Comparison of ENCODE assay signal across 29 cellular contexts in the genomic region with DNA sequence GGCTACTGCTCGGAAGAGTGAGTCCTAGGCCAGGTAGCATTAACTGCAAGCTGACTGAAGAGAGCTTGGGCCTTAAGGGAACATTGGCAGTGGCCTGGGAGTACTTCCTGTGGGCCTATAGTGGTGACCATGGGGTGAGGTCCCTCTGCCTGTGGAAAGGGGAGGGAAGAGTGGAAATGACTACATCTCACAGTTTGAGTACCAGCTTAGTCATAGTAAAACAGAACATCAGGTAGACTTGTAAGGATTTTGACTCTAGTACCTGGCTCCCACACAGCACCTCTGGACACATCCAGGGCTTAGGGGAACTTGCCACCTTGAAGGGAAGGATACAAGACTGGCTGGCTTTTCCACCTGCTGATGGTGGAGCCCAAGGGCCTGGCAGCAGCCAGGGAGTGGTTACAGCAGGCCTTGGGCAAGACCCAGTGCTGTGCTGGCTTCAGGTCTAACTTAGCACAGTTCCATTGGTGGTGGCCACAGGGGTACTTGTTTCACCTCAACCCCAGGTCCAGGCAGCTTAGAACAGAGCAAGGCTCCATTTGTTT.
A peak's percentile ranks its signal among the peaks of the same experiment; 100 is the strongest.
DNase-seq lines count a peak whose midpoint lies in the region; ATAC-seq and TF ChIP-seq lines count a peak whose summit lies in the region.
"Had no signal": no experiment of that assay in that cellular context is flagged by ENCODE, and none has a peak within 500 bp of the region (broad histone marks: within the 10 kb centered on the region; RNA-seq: fewer than 3 reads in every experiment).

No MANE protein-coding gene starts in this region.

- H3F3A ChIP-seq in PC-3 (ENCODE audit: low read length, unreplicated experiment), result no peaks in the 10 kb centered on the region

- no peaks in the 10 kb centered on the region for H3K36me3 Mint-ChIP-seq in activated CD4-positive, alpha-beta T cell treated with anti-CD3 and anti-CD28 coated beads, Interleukin-2, amount 10 ng/mL, durations not matched to agents 24 days and 14 days (ENCODE audit: low read depth)

- H3K9ac ChIP-seq in PC-3 (ENCODE audit: low read length), result no peak overlapping the region
- H3K9ac ChIP-seq: GM23248 had no signal

- no peak overlapping the region for H3K4me2 ChIP-seq in PC-3 (ENCODE audit: low read length)

- H3K27ac ChIP-seq in PC-3 (ENCODE audit: low read length), result no peak overlapping the region
- no peak overlapping the region for H3K27ac ChIP-seq in foreskin keratinocyte
- no peak overlapping the region for H3K27ac ChIP-seq in effector memory CD4-positive, alpha-beta T cell (ENCODE audit: insufficient read depth, low read length, poor library complexity, severe bottlenecking)
- H3K27ac ChIP-seq: GM23248, RWPE1 had no signal

- H3K9me3 ChIP-seq in PC-3 (ENCODE audit: low read length), result no peaks in the 10 kb centered on the region
- no peaks in the 10 kb centered on the region for H3K9me3 ChIP-seq in effector memory CD4-positive, alpha-beta T cell (ENCODE audit: control insufficient read depth, low read length)
- H3K9me3 ChIP-seq: BE2C had no signal

- H3K4me3 ChIP-seq in GM12865 (ENCODE audit: low read depth, low read length) (no peak overlapping the region), PC-3 (ENCODE audit: low read length) (no peak overlapping the region)
- H3K4me3 ChIP-seq in effector memory CD4-positive, alpha-beta T cell (ENCODE audit: insufficient read depth, low read depth, low read length, poor library complexity, severe bottlenecking), result no peak overlapping the region
- H3K4me3 ChIP-seq: GM23248 had no signal

- peak; percentile 22 for DNase-seq in activated CD4-positive, alpha-beta T cell treated with anti-CD3 and anti-CD28 coated beads, Interleukin-2, amount 10 ng/mL, durations not matched to agents 24 days and 14 days
- no peak for DNase-seq in activated CD4-positive, alpha-beta T cell treated with anti-CD3 and anti-CD28 coated beads for 4 hours
- DNase-seq in GM12865 (ENCODE audit: low read depth) (peak; percentile 9), PC-3 (no peak), foreskin keratinocyte (no peak), NCI-H345 treated with DMSO at 0.1 percent for 48 hours (lab: John Stamatoyannopoulos, UW; ENCODE audit: unreplicated experiment) (no peak)
- DNase-seq in effector memory CD4-positive, alpha-beta T cell, result no peak
- DNase-seq: 8988T; ACHN; BE2C; CD8-positive, alpha-beta memory T cell; DMS 273 treated with DMSO at 0.1 percent for 48 hours; DMS79; EL; GDM1; GM23248; H7; KBM-7; MV-4-11; NCI-H1105; NCI-H1436 treated with DMSO at 0.1 percent for 48 hours; NCI-H1930; NCI-H446 treated with DMSO at 0.1 percent for 48 hours; NCI-H526; SHP77 treated with DMSO at 0.1 percent for 48 hours had no signal

- H3K9me2 ChIP-seq in PC-3 (replicated peaks; ENCODE audit: low read length), result no peaks in the 10 kb centered on the region

- ATAC-seq in PC-3 (peak; percentile 22; the same call in 1 of the 2 replicates), foreskin keratinocyte (peak; percentile 60), GM18909 (IDR thresholded peaks at IDR 0.05; ENCODE audit: poor library complexity, unreplicated experiment) (no peak)
- ATAC-seq: Panc1 had no signal

- CTCF ChIA-PET in PC-3 (lab: Charles Lee), result no interaction called here

- no peak for TF ChIP-seq CTCF in GM12865 (IDR thresholded peaks at IDR 0.05; ENCODE audit: insufficient read depth, low read depth, low read length, missing control alignments)
- no peak for TF ChIP-seq CTCF in PC-3 (conservative IDR thresholded peaks at IDR 0.05; ENCODE audit: low read depth, low read length)
- TF ChIP-seq CTCF in foreskin keratinocyte (conservative IDR thresholded peaks at IDR 0.05), result no peak

- intact Hi-C loops in activated CD4-positive, alpha-beta T cell treated with anti-CD3 and anti-CD28 coated beads, Interleukin-2, amount 10 ng/mL, durations not matched to agents 24 days and 14 days (cut with micrococcal nuclease), result no loop called here
- intact Hi-C loops in PC-3 (cut with micrococcal nuclease), result no loop called here

- H3K27me3 ChIP-seq in PC-3 (ENCODE audit: low read length) (no peaks in the 10 kb centered on the region), foreskin keratinocyte (no peaks in the 10 kb centered on the region)
- no peaks in the 10 kb centered on the region for H3K27me3 ChIP-seq in effector memory CD4-positive, alpha-beta T cell (replicated peaks; ENCODE audit: control insufficient read depth, insufficient read depth, low read length, poor library complexity, severe bottlenecking)
- H3K27me3 ChIP-seq: BE2C had no signal

- no peaks in the 10 kb centered on the region for H3K9me3 Mint-ChIP-seq in activated CD4-positive, alpha-beta T cell treated with anti-CD3 and anti-CD28 coated beads, Interleukin-2, amount 10 ng/mL, durations not matched to agents 24 days and 14 days

- BruUV-seq in PC-3 (replicated peaks; lab: Mats Ljungman, UMichigan), result no TSS peak

- H3K36me3 ChIP-seq in PC-3 (ENCODE audit: low read depth, low read length), result no peaks in the 10 kb centered on the region
- no peaks in the 10 kb centered on the region for H3K36me3 ChIP-seq in effector memory CD4-positive, alpha-beta T cell (ENCODE audit: control insufficient read depth, insufficient read depth, low read length)
- H3K36me3 ChIP-seq: BE2C had no signal

- H4K20me1 ChIP-seq in PC-3 (ENCODE audit: low read length), result no peaks in the 10 kb centered on the region

- no peak overlapping the region for H2AFZ ChIP-seq in PC-3 (ENCODE audit: low read length)
- H2AFZ ChIP-seq: GM23248 had no signal

- no peaks in the 10 kb centered on the region for H3K79me2 ChIP-seq in PC-3 (ENCODE audit: low read length)

- H3K27ac Mint-ChIP-seq in activated CD4-positive, alpha-beta T cell treated with anti-CD3 and anti-CD28 coated beads, Interleukin-2, amount 10 ng/mL, durations not matched to agents 24 days and 14 days, result no peak overlapping the region
- H3K27ac Mint-ChIP-seq: CD14-positive monocyte had no signal

- H3K4me1 ChIP-seq in PC-3 (ENCODE audit: insufficient read depth, low read length) (no peaks in the 10 kb centered on the region), foreskin keratinocyte (no peaks in the 10 kb centered on the region)
- H3K4me1 ChIP-seq in effector memory CD4-positive, alpha-beta T cell (ENCODE audit: control insufficient read depth, insufficient read depth, low read length, poor library complexity, severe bottlenecking), result no peaks in the 10 kb centered on the region
- H3K4me1 ChIP-seq: BE2C had no signal

- no peak overlapping the region for H3K4me3 Mint-ChIP-seq in activated CD4-positive, alpha-beta T cell treated with anti-CD3 and anti-CD28 coated beads, Interleukin-2, amount 10 ng/mL, durations not matched to agents 24 days and 14 days
- H3K4me3 Mint-ChIP-seq: CD14-positive monocyte; CD8-positive, alpha-beta memory T cell had no signal

- peaks cover 2% of the 10 kb centered on the region for H3K27me3 Mint-ChIP-seq in activated CD4-positive, alpha-beta T cell treated with anti-CD3 and anti-CD28 coated beads, Interleukin-2, amount 10 ng/mL, durations not matched to agents 24 days and 14 days

- no peaks in the 10 kb centered on the region for H3K4me1 Mint-ChIP-seq in activated CD4-positive, alpha-beta T cell treated with anti-CD3 and anti-CD28 coated beads, Interleukin-2, amount 10 ng/mL, durations not matched to agents 24 days and 14 days
- H3K4me1 Mint-ChIP-seq: CD14-positive monocyte had no signal

- POLR2A ChIA-PET in PC-3 (lab: Charles Lee; ENCODE audit: unreplicated experiment), result no interaction called here

Comparison
In these comparisons a context has a peak if more than half of its experiments do, and no peak if none do; other contexts are left out.
1. DNase-seq: peak in activated CD4-positive, alpha-beta T cell treated with anti-CD3 and anti-CD28 coated beads, Interleukin-2, amount 10 ng/mL, durations not matched to agents 24 days and 14 days (single experiment) and GM12865 (single experiment); none in activated CD4-positive, alpha-beta T cell treated with anti-CD3 and anti-CD28 coated beads for 4 hours (0 of 2), PC-3 (single experiment), foreskin keratinocyte (0 of 2), effector memory CD4-positive, alpha-beta T cell (0 of 3) and NCI-H345 treated with DMSO at 0.1 percent for 48 hours (single experiment).